Comparison of ENCODE assay signal across 29 cellular contexts in the genomic region with DNA sequence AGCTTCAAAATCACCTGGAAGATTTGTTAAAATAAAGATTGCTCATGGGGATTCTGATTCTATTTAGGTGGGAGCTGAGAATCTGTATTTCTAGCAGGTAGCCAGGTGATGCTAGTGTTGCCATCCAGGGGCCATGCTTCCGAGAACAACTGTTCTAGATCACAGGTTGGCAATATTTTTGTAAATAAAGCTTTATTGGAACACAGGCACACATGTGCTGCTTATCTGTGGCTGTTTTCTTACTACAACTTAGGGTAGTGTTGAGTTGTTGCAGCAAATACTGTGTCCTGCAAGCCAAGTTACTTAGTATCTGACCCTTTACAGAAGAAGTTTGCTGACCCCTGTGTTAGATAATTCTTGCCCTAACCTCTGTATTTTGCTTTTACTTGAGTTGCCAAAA.
"Had no signal": no experiment of that assay in that cellular context is flagged by ENCODE, and none has a peak within 500 bp of the region (broad histone marks: within the 10 kb centered on the region; RNA-seq: fewer than 3 reads in every experiment).

No MANE protein-coding gene starts in this region.

- H3K9me3 Mint-ChIP-seq: effector memory CD8-positive, alpha-beta T cell; endodermal cell had no signal

- H3K79me2 ChIP-seq: hepatocyte had no signal

- H3K36me3 ChIP-seq: colonic mucosa, esophagus squamous epithelium, gastrocnemius medialis, gastroesophageal sphincter, heart left ventricle, heart right ventricle had no signal

- H3K27me3 Mint-ChIP-seq: dendritic cell treated with granulocyte-macrophage colony-stimulating factor and Interleukin-4, amounts not matched to agents 40 ng/mL and 50 ng/mL, for 4 days; effector memory CD8-positive, alpha-beta T cell had no signal

- DNase-seq: colonic mucosa; cortex of kidney; dermis blood vessel endothelial cell; dorsolateral prefrontal cortex; effector CD4-positive, alpha-beta T cell; effector CD8-positive, alpha-beta T cell; effector memory CD4-positive, alpha-beta T cell; effector memory CD8-positive, alpha-beta T cell; endodermal cell; erythroblast; esophagus squamous epithelium; foreskin fibroblast; foreskin keratinocyte; foreskin melanocyte; gastrocnemius medialis; glutamatergic neuron; head of caudate nucleus; heart left ventricle; heart right ventricle had no signal

- H3K9me3 ChIP-seq: colonic mucosa, gastrocnemius medialis had no signal

- FAIRE-seq: endometrium, endothelial cell of umbilical vein, frontal cortex had no signal

- ATAC-seq: effector memory CD8-positive, alpha-beta T cell; esophagus mucosa; foreskin keratinocyte; gastrocnemius medialis; gastroesophageal sphincter; heart left ventricle; heart right ventricle had no signal

- H3K27ac ChIP-seq: colonic mucosa, coronary artery, dorsolateral prefrontal cortex, epithelial cell of prostate, esophagus muscularis mucosa, esophagus squamous epithelium, foreskin keratinocyte, gastrocnemius medialis, gastroesophageal sphincter, heart left ventricle, heart right ventricle, hepatocyte had no signal

- H3K27ac Mint-ChIP-seq: dendritic cell treated with granulocyte-macrophage colony-stimulating factor and Interleukin-4, amounts not matched to agents 40 ng/mL and 50 ng/mL, for 4 days; effector memory CD8-positive, alpha-beta T cell; endodermal cell had no signal

- H3K4me3 Mint-ChIP-seq: dendritic cell treated with granulocyte-macrophage colony-stimulating factor and Interleukin-4, amounts not matched to agents 40 ng/mL and 50 ng/mL, for 4 days; effector memory CD8-positive, alpha-beta T cell; endodermal cell had no signal

- H3K4me1 Mint-ChIP-seq: endodermal cell had no signal

- H3K4me1 ChIP-seq: colonic mucosa, esophagus muscularis mucosa, esophagus squamous epithelium, foreskin keratinocyte, gastrocnemius medialis, gastroesophageal sphincter, heart left ventricle, heart right ventricle had no signal

- H3K4me2 ChIP-seq: hepatocyte had no signal

- H3K27me3 ChIP-seq: colonic mucosa, dorsolateral prefrontal cortex, esophagus muscularis mucosa, esophagus squamous epithelium, foreskin keratinocyte, gastrocnemius medialis, gastroesophageal sphincter, heart left ventricle, heart right ventricle, hepatocyte had no signal

- H2AFZ ChIP-seq: hepatocyte had no signal

- H3K4me3 ChIP-seq: colonic mucosa, coronary artery, dorsolateral prefrontal cortex, esophagus muscularis mucosa, esophagus squamous epithelium, gastrocnemius medialis, gastroesophageal sphincter, heart left ventricle, heart right ventricle, hepatocyte had no signal
